Comparison of ENCODE assay signal across 8 cellular contexts in genomic region chr12:14167005-14167628, GRCh38.
DNase-seq lines count a peak whose midpoint lies in the region; ATAC-seq, FAIRE-seq and TF ChIP-seq lines count a peak whose summit lies in the region.

No MANE protein-coding gene starts in this region.

- H3K4me3 ChIP-seq in Caco-2 (ENCODE audit: low read depth, low read length) (no peak overlapping the region), WI38 (ENCODE audit: low read depth, low read length) (no peak overlapping the region), aorta (ENCODE audit: low read length in 2 of 2) (no peak overlapping the region)

- TF ChIP-seq CTCF in Caco-2 (IDR thresholded peaks at IDR 0.05; ENCODE audit: insufficient read depth in 1 of 2, low read depth in 1 of 2, low read length in 1 of 2, severe bottlenecking in 1 of 2, unreplicated experiment in 1 of 2) (peak; percentile 97 to 98), GM20000 (IDR thresholded peaks at IDR 0.05; ENCODE audit: extremely low read depth, missing control alignments) (peak; percentile 88), WI38 (IDR thresholded peaks at IDR 0.05; ENCODE audit: low read depth, low read length) (peak; percentile 93), type B pancreatic cell (conservative IDR thresholded peaks at IDR 0.05) (peak; percentile 96)

- H3K4me1 ChIP-seq in Caco-2 (no peaks in the 10 kb centered on the region), aorta (ENCODE audit: control insufficient read depth in 1 of 2, insufficient read depth in 2 of 2, low read length in 2 of 2) (no peaks in the 10 kb centered on the region)

- DNase-seq in Caco-2 (peak; percentile 64 to 80), GM20000 (ENCODE audit: low spot score) (peak; percentile 73), NCI-H2029 (lab: John Stamatoyannopoulos, UW) (peak; percentile 4), myocyte (ENCODE audit: low read depth) (peak; percentile 77), type B pancreatic cell (ENCODE audit: extremely low spot score, unreplicated experiment) (no peak), aorta (no peak)

- H3K9me3 Mint-ChIP-seq in Caco-2 (ENCODE audit: unreplicated experiment) (peaks cover 6% of the 10 kb centered on the region), type B pancreatic cell (no peaks in the 10 kb centered on the region)

- H3K4me1 Mint-ChIP-seq in Caco-2 (ENCODE audit: low read depth, unreplicated experiment) (no peaks in the 10 kb centered on the region), type B pancreatic cell (ENCODE audit: unreplicated experiment) (no peaks in the 10 kb centered on the region)

- H3K9me3 ChIP-seq in Caco-2 (no peaks in the 10 kb centered on the region), aorta (ENCODE audit: control insufficient read depth, low read length) (no peaks in the 10 kb centered on the region)

- H3K36me3 ChIP-seq in Caco-2 (ENCODE audit: control insufficient read depth, insufficient read depth, low read length) (no peaks in the 10 kb centered on the region), aorta (ENCODE audit: control insufficient read depth in 1 of 2, insufficient read depth in 2 of 2, low read length in 1 of 2) (no peaks in the 10 kb centered on the region)

- intact Hi-C loops in Caco-2 (cut with micrococcal nuclease; ENCODE audit: unreplicated experiment) = loop anchor here (1.0 to 5.0 kb wide), 9 partner anchors 56 to 910 kb away; partner anchors contain the start of gene GRIN2B
- intact Hi-C loops in aorta (cut with DNase I) = loop anchor here (5.0 to 10.0 kb wide), 2 partner anchors 300 to 302 kb away; no protein-coding TSS in a partner anchor

- peak; percentile 33 for FAIRE-seq in endometrium (lab: Jason Lieb, UNC)

- H3K27me3 Mint-ChIP-seq in Caco-2 (ENCODE audit: insufficient read depth, unreplicated experiment) (peaks cover 3% of the 10 kb centered on the region), type B pancreatic cell (peaks cover 21% of the 10 kb centered on the region)

- H3K27ac Mint-ChIP-seq in Caco-2 (ENCODE audit: unreplicated experiment) (no peak overlapping the region), type B pancreatic cell (no peak overlapping the region)

- no peak for ATAC-seq in aorta (ENCODE audit: low FRiP score)

- no peaks in the 10 kb centered on the region for H3K36me3 Mint-ChIP-seq in Caco-2 (ENCODE audit: insufficient read depth, unreplicated experiment)
- H3K36me3 Mint-ChIP-seq in type B pancreatic cell = no peaks in the 10 kb centered on the region

- no peak overlapping the region for H3K4me3 Mint-ChIP-seq in Caco-2 (ENCODE audit: unreplicated experiment)
- no peak overlapping the region for H3K4me3 Mint-ChIP-seq in type B pancreatic cell

- 1 to 2% methylated on average over 4 of the region's 4 CpGs for WGBS in aorta, 2 donors

- no TSS peak for BruUV-seq in Caco-2 (replicated peaks; lab: Mats Ljungman, UMichigan)

- H3K27me3 ChIP-seq in Caco-2 (replicated peaks; ENCODE audit: control insufficient read depth, insufficient read depth, low read length) (no peaks in the 10 kb centered on the region), aorta (ENCODE audit: control insufficient read depth in 1 of 2, insufficient read depth in 2 of 2, low read length in 1 of 2) (no peaks in the 10 kb centered on the region)

- POLR2A ChIA-PET in Caco-2 (lab: Charles Lee) = no interaction called here

- H3K27ac ChIP-seq in aorta (ENCODE audit: low read depth in 1 of 2, low read length in 2 of 2) = no peak overlapping the region

- CTCF ChIA-PET in Caco-2 (lab: Charles Lee) = interaction anchor here (0.6 to 1.5 kb wide), 18 partner anchors 16 to 911 kb away, joined by 3 to 13 read pairs (median 4); partner anchors contain the start of gene ATF7IP

Comparison
In these comparisons a context has a peak if more than half of its experiments do, and no peak if none do; other contexts are left out.
1. DNase-seq: peak in Caco-2 (2 of 2), GM20000 (single experiment), NCI-H2029 (single experiment) and myocyte (single experiment); none in type B pancreatic cell (single experiment) and aorta (0 of 2).
2. Peak in every context shown above with its lines, with median percentiles within 50 percentile points of each other: CTCF ChIP-seq.